1 cellular context compared by ENCODE assay signal in genomic region chr17:75645889-75646625, GRCh38.
TF ChIP-seq lines count a peak whose summit lies in the region.

No MANE protein-coding gene starts in this region.

TF ChIP-seq in HepG2, 621 proteins besides CTCF, POLR2A, EP300 and RAD21 (continued from another document and continues in another):
- TF ChIP-seq ZBTB44 (CRISPR knock-in tag; IDR thresholded peaks at IDR 0.05), result 0 out of 2 replicates have a peak, but pooled peaks have one; percentile 62
- TF ChIP-seq KDM2A (CRISPR knock-in tag; IDR thresholded peaks at IDR 0.05; ENCODE audit: borderline replicate concordance, low read depth), result peak; percentile 74
- peak; percentile 89; the same call in 1 of the 2 replicates for TF ChIP-seq ZFP91 (CRISPR knock-in tag; IDR thresholded peaks at IDR 0.05; ENCODE audit: borderline replicate concordance)
- peak; percentile 99 for TF ChIP-seq GLI4 (CRISPR knock-in tag; IDR thresholded peaks at IDR 0.05; ENCODE audit: borderline replicate concordance)
- TF ChIP-seq ZBTB7A (CRISPR knock-in tag; IDR thresholded peaks at IDR 0.05), result no peak
- no peak for TF ChIP-seq NFIB (CRISPR knock-in tag; IDR thresholded peaks at IDR 0.05; ENCODE audit: borderline replicate concordance)
- TF ChIP-seq BATF2 (CRISPR knock-in tag; IDR thresholded peaks at IDR 0.05), result 0 out of 2 replicates have a peak, but pooled peaks have one; percentile 39
- no peak for TF ChIP-seq NR3C1 (CRISPR knock-in tag; IDR thresholded peaks at IDR 0.05)
- peak; percentile 46; the same call in 1 of the 2 replicates for TF ChIP-seq PRDM10 (CRISPR knock-in tag; IDR thresholded peaks at IDR 0.05; ENCODE audit: low read depth)
- peak; percentile 100 for TF ChIP-seq HNF1B (CRISPR knock-in tag; IDR thresholded peaks at IDR 0.05)
- peak; percentile 76 for TF ChIP-seq ARNTL (CRISPR knock-in tag; IDR thresholded peaks at IDR 0.05)
- peak; percentile 97 for TF ChIP-seq ZNF784 (CRISPR knock-in tag; IDR thresholded peaks at IDR 0.05; ENCODE audit: borderline replicate concordance)
- TF ChIP-seq ZNF619 (CRISPR knock-in tag; IDR thresholded peaks at IDR 0.05), result peak; percentile 52
- peak; percentile 73; the same call in 1 of the 2 replicates for TF ChIP-seq ZHX1 (CRISPR knock-in tag; IDR thresholded peaks at IDR 0.05; ENCODE audit: low read depth)
- 0 out of 2 replicates have a peak, but pooled peaks have one; percentile 54 for TF ChIP-seq ZKSCAN5 (CRISPR knock-in tag; IDR thresholded peaks at IDR 0.05)
- TF ChIP-seq HMG20B (CRISPR knock-in tag; conservative IDR thresholded peaks at IDR 0.05), result no peak
- peak; percentile 75 for TF ChIP-seq ZGPAT (CRISPR knock-in tag; IDR thresholded peaks at IDR 0.05)
- TF ChIP-seq RNF219 (CRISPR knock-in tag; IDR thresholded peaks at IDR 0.05), result 0 out of 2 replicates have a peak, but pooled peaks have one; percentile 39
- TF ChIP-seq TAF1 (CRISPR knock-in tag; IDR thresholded peaks at IDR 0.05), result peak; percentile 71; the same call in 1 of the 2 replicates
- TF ChIP-seq YY1 (IDR thresholded peaks at IDR 0.05; ENCODE audit: insufficient read depth, insufficient replicate concordance, low read depth, low read length), result peak; percentile 39
- 0 out of 2 replicates have a peak, but pooled peaks have one; percentile 72 for TF ChIP-seq TRAFD1 (CRISPR knock-in tag; IDR thresholded peaks at IDR 0.05; ENCODE audit: borderline replicate concordance)
- peak; percentile 94; the same call in 1 of the 2 replicates for TF ChIP-seq NAIF1 (CRISPR knock-in tag; IDR thresholded peaks at IDR 0.05; ENCODE audit: borderline replicate concordance)
- TF ChIP-seq ZNF776 (CRISPR knock-in tag; IDR thresholded peaks at IDR 0.05), result peak; percentile 66; the same call in 1 of the 2 replicates
- peak; percentile 2; the same call in 1 of the 2 replicates for TF ChIP-seq BCL6 (CRISPR knock-in tag; IDR thresholded peaks at IDR 0.05)
- TF ChIP-seq ZNF639 (CRISPR knock-in tag; conservative IDR thresholded peaks at IDR 0.05), result peak; percentile 62; the same call in 1 of the 2 replicates
- TF ChIP-seq ZNF350 (CRISPR knock-in tag; IDR thresholded peaks at IDR 0.05; ENCODE audit: borderline replicate concordance, low read depth), result peak; percentile 98
- TF ChIP-seq ERF (CRISPR knock-in tag; IDR thresholded peaks at IDR 0.05), result peak; percentile 65
- peak; percentile 52; the same call in 1 of the 2 replicates for TF ChIP-seq ZBTB21 (CRISPR knock-in tag; IDR thresholded peaks at IDR 0.05)
- TF ChIP-seq ATF2 (CRISPR knock-in tag; IDR thresholded peaks at IDR 0.05), result peak; percentile 67; the same call in 1 of the 2 replicates
